7 cellular contexts compared by ENCODE assay signal in genomic region chr5:157730900-157731271, GRCh38. TPM values are rescaled to one million over a fixed set of nuclear protein-coding genes. Genes with fewer than 3 reads are reported as not detected.
DNase-seq lines count a peak whose midpoint lies in the region; ATAC-seq and TF ChIP-seq lines count a peak whose summit lies in the region.

No MANE protein-coding gene starts in this region.

- peaks cover 9% of the 10 kb centered on the region for H3K36me3 Mint-ChIP-seq in HFFc6 (ENCODE audit: low read depth)
- peaks cover 12% of the 10 kb centered on the region for H3K36me3 Mint-ChIP-seq in activated CD8-positive, alpha-beta T cell treated with anti-CD3 and anti-CD28 coated beads, Interleukin-2, amount 10 ng/mL, durations not matched to agents 7 days and 5 days (ENCODE audit: low read depth)

- H3K4me1 Mint-ChIP-seq in HFFc6 (ENCODE audit: low read depth): peaks cover 27% of the 10 kb centered on the region
- H3K4me1 Mint-ChIP-seq in activated CD8-positive, alpha-beta T cell treated with anti-CD3 and anti-CD28 coated beads, Interleukin-2, amount 10 ng/mL, durations not matched to agents 7 days and 5 days (ENCODE audit: low read depth): peaks cover 20% of the 10 kb centered on the region
- peaks cover 37% of the 10 kb centered on the region for H3K4me1 Mint-ChIP-seq in stimulated activated naive CD8-positive, alpha-beta T cell treated with anti-CD3 and anti-CD28 coated beads, Interleukin-15, amount 100 ng/mL, for 72 hours

- TF ChIP-seq CTCF in HFFc6 (IDR thresholded peaks at IDR 0.05): no peak

- H3K27ac ChIP-seq in iPS-18a (ENCODE audit: low read length): no peak overlapping the region

- H3K9me3 ChIP-seq in iPS-18a (ENCODE audit: control insufficient read depth, low read depth, low read length): no peaks in the 10 kb centered on the region

- H3K4me3 Mint-ChIP-seq in HFFc6: peak overlapping the region; percentile 100
- H3K4me3 Mint-ChIP-seq in activated CD8-positive, alpha-beta T cell treated with anti-CD3 and anti-CD28 coated beads, Interleukin-2, amount 10 ng/mL, durations not matched to agents 7 days and 5 days: peak overlapping the region; percentile 89
- H3K4me3 Mint-ChIP-seq in stimulated activated naive CD8-positive, alpha-beta T cell treated with anti-CD3 and anti-CD28 coated beads, Interleukin-15, amount 100 ng/mL, for 72 hours: peak overlapping the region; percentile 91 to 96

- H3K27ac Mint-ChIP-seq in HFFc6: peak overlapping the region; percentile 99
- peak overlapping the region; percentile 94 for H3K27ac Mint-ChIP-seq in activated CD8-positive, alpha-beta T cell treated with anti-CD3 and anti-CD28 coated beads, Interleukin-2, amount 10 ng/mL, durations not matched to agents 7 days and 5 days
- H3K27ac Mint-ChIP-seq in stimulated activated naive CD8-positive, alpha-beta T cell treated with anti-CD3 and anti-CD28 coated beads, Interleukin-15, amount 100 ng/mL, for 72 hours: peak overlapping the region; percentile 89 to 96

- CTCF ChIA-PET in activated CD8-positive, alpha-beta T cell treated with anti-CD3 and anti-CD28 coated beads, Interleukin-2, amount 10 ng/mL, durations not matched to agents 7 days and 5 days (lab: Charles Lee): interaction anchor here (0.6 to 5.7 kb wide), 11 partner anchors 9 to 407 kb away, joined by 3 to 85 read pairs (median 4); partner anchors contain the start of genes LSM11 and NIPAL4

- peak overlapping the region; percentile 99 for H3K4me3 ChIP-seq in iPS-18a (ENCODE audit: low read length)

- H3K9ac ChIP-seq in iPS-18a (ENCODE audit: low read length): peak overlapping the region; percentile 85

- H3K36me3 ChIP-seq in iPS-18a (ENCODE audit: control insufficient read depth, low read depth, low read length): peaks cover 15% of the 10 kb centered on the region

- POLR2A ChIA-PET in activated CD8-positive, alpha-beta T cell treated with anti-CD3 and anti-CD28 coated beads, Interleukin-2, amount 10 ng/mL, durations not matched to agents 7 days and 5 days (lab: Charles Lee): interaction anchor here (0.6 to 1.0 kb wide), 3 partner anchors 11 to 382 kb away, joined by 3 to 10 read pairs (median 4); partner anchors contain the start of gene LSM11

- DNase-seq in HFFc6 (no peak), NCI-H1105 (lab: John Stamatoyannopoulos, UW) (no peak), NOMO-1 treated with dmso at 0.1 percent for 144 hours (lab: John Stamatoyannopoulos, UW; ENCODE audit: unreplicated experiment) (no peak)
- no peak for DNase-seq in activated CD8-positive, alpha-beta T cell treated with anti-CD3 and anti-CD28 coated beads, Interleukin-2, amount 10 ng/mL, durations not matched to agents 7 days and 5 days
- DNase-seq in stimulated activated naive CD8-positive, alpha-beta T cell treated with anti-CD3 and anti-CD28 coated beads, Interleukin-15, amount 100 ng/mL, for 72 hours: no peak

- no peaks in the 10 kb centered on the region for H3K9me3 Mint-ChIP-seq in HFFc6
- no peaks in the 10 kb centered on the region for H3K9me3 Mint-ChIP-seq in activated CD8-positive, alpha-beta T cell treated with anti-CD3 and anti-CD28 coated beads, Interleukin-2, amount 10 ng/mL, durations not matched to agents 7 days and 5 days (ENCODE audit: insufficient read depth)
- H3K9me3 Mint-ChIP-seq in stimulated activated naive CD8-positive, alpha-beta T cell treated with anti-CD3 and anti-CD28 coated beads, Interleukin-15, amount 100 ng/mL, for 72 hours: no peaks in the 10 kb centered on the region

- H3K4me1 ChIP-seq in iPS-18a (ENCODE audit: control insufficient read depth, low read depth, low read length): no peaks in the 10 kb centered on the region

- ATAC-seq in activated CD8-positive, alpha-beta T cell treated with anti-CD3 and anti-CD28 coated beads, Interleukin-2, amount 10 ng/mL, durations not matched to agents 7 days and 5 days: no peak
- no peak for ATAC-seq in stimulated activated naive CD8-positive, alpha-beta T cell treated with anti-CD3 and anti-CD28 coated beads, Interleukin-15, amount 100 ng/mL, for 72 hours
- no peak for ATAC-seq in HG02623 (IDR thresholded peaks at IDR 0.05; ENCODE audit: unreplicated experiment)

- no peaks in the 10 kb centered on the region for H3K27me3 ChIP-seq in iPS-18a (ENCODE audit: control insufficient read depth, insufficient read depth, low read length)

- no peaks in the 10 kb centered on the region for H3K27me3 Mint-ChIP-seq in HFFc6 (ENCODE audit: insufficient read depth)
- H3K27me3 Mint-ChIP-seq in activated CD8-positive, alpha-beta T cell treated with anti-CD3 and anti-CD28 coated beads, Interleukin-2, amount 10 ng/mL, durations not matched to agents 7 days and 5 days (ENCODE audit: low read depth): no peaks in the 10 kb centered on the region
- no peaks in the 10 kb centered on the region for H3K27me3 Mint-ChIP-seq in stimulated activated naive CD8-positive, alpha-beta T cell treated with anti-CD3 and anti-CD28 coated beads, Interleukin-15, amount 100 ng/mL, for 72 hours

RNA-seq across cellular contexts. Expression of gene THG1L, which starts 0.3 kb away (rescaled TPM):
- total RNA-seq in HFFc6 (2021; fragmentation: NEBNext Ultra II Directional; extraction: Animal tissue kit (Norgen Biotek cat#: 25700)): 10 to 100 TPM; 13.2 to 16.1 (median 13.5) TPM
- 10 to 100 TPM; 12.4 to 13.4 TPM for total RNA-seq in activated CD8-positive, alpha-beta T cell treated with anti-CD3 and anti-CD28 coated beads, Interleukin-2, amount 10 ng/mL, durations not matched to agents 7 days and 5 days

RNA-seq across cellular contexts. Expression of gene LSM11, which starts 12.6 kb away (rescaled TPM):
- total RNA-seq in HFFc6 (2021; fragmentation: NEBNext Ultra II Directional; extraction: Animal tissue kit (Norgen Biotek cat#: 25700)): 1 to 10 TPM; 2.0 to 2.9 (median 2.2) TPM
- 1 to 10 TPM; 5.7 to 5.8 TPM for total RNA-seq in activated CD8-positive, alpha-beta T cell treated with anti-CD3 and anti-CD28 coated beads, Interleukin-2, amount 10 ng/mL, durations not matched to agents 7 days and 5 days

RNA-seq across cellular contexts. Expression of gene C5orf52, which starts 59.6 kb away (rescaled TPM):
- not detected for total RNA-seq in HFFc6 (2021; fragmentation: NEBNext Ultra II Directional; extraction: Animal tissue kit (Norgen Biotek cat#: 25700))
- not detected for total RNA-seq in activated CD8-positive, alpha-beta T cell treated with anti-CD3 and anti-CD28 coated beads, Interleukin-2, amount 10 ng/mL, durations not matched to agents 7 days and 5 days
